8 cellular contexts compared by ENCODE assay signal in genomic region chr12:54988402-54989054, GRCh38. TPM values are rescaled to one million over a fixed set of nuclear protein-coding genes. Genes with fewer than 3 reads are reported as not detected.
DNase-seq lines count a peak whose midpoint lies in the region; ATAC-seq and FAIRE-seq lines count a peak whose summit lies in the region.

No MANE protein-coding gene starts in this region.

- H3K4me1 Mint-ChIP-seq in activated T-helper 2 cell treated with anti-CD3 and anti-CD28 coated beads, Interferon-gamma antibody, Interleukin-2, Interleukin-4, amounts not matched to agents 10 μg/mL and 5 μg/mL and 100 μg/mL, durations not matched to agents 14 hours and 24 hours and 36 hours (ENCODE audit: low read depth) = peaks cover 71% of the 10 kb centered on the region

- peaks cover 24% of the 10 kb centered on the region for H3K36me3 Mint-ChIP-seq in activated T-helper 2 cell treated with anti-CD3 and anti-CD28 coated beads, Interferon-gamma antibody, Interleukin-2, Interleukin-4, amounts not matched to agents 10 μg/mL and 5 μg/mL and 100 μg/mL, durations not matched to agents 14 hours and 24 hours and 36 hours (ENCODE audit: low read depth)

- H3K27ac Mint-ChIP-seq in activated T-helper 2 cell treated with anti-CD3 and anti-CD28 coated beads, Interferon-gamma antibody, Interleukin-2, Interleukin-4, amounts not matched to agents 10 μg/mL and 5 μg/mL and 100 μg/mL, durations not matched to agents 14 hours and 24 hours and 36 hours = peak overlapping the region; percentile 48

- DNase-seq in DMS153 treated with DMSO at 0.1 percent for 48 hours (lab: John Stamatoyannopoulos, UW; ENCODE audit: unreplicated experiment) (peak; percentile 22), kidney tubule cell (ENCODE audit: low spot score) (peak; percentile 10), urothelium cell line (ENCODE audit: low spot score) (peak; percentile 33), HPDE6-E6E7 (ENCODE audit: extremely low spot score) (no peak)
- no peak for DNase-seq in activated T-helper 2 cell treated with anti-CD3 and anti-CD28 coated beads, Interferon-gamma antibody, Interleukin-2, Interleukin-4, amounts not matched to agents 10 μg/mL and 5 μg/mL and 100 μg/mL, durations not matched to agents 14 hours and 24 hours and 36 hours (ENCODE audit: low spot score)
- DNase-seq in effector CD8-positive, alpha-beta T cell (lab: John Stamatoyannopoulos, UW) = no peak

- FAIRE-seq in urothelium cell line (lab: Jason Lieb, UNC) = no peak

- no peaks in the 10 kb centered on the region for H3K27me3 Mint-ChIP-seq in activated T-helper 2 cell treated with anti-CD3 and anti-CD28 coated beads, Interferon-gamma antibody, Interleukin-2, Interleukin-4, amounts not matched to agents 10 μg/mL and 5 μg/mL and 100 μg/mL, durations not matched to agents 14 hours and 24 hours and 36 hours (ENCODE audit: low read depth)

- peak; percentile 27 for ATAC-seq in HG03354 (IDR thresholded peaks at IDR 0.05; ENCODE audit: poor library complexity, severe bottlenecking, unreplicated experiment)
- ATAC-seq in HG03460 (IDR thresholded peaks at IDR 0.05; ENCODE audit: unreplicated experiment) = no peak

- peaks cover 7% of the 10 kb centered on the region for H3K9me3 Mint-ChIP-seq in activated T-helper 2 cell treated with anti-CD3 and anti-CD28 coated beads, Interferon-gamma antibody, Interleukin-2, Interleukin-4, amounts not matched to agents 10 μg/mL and 5 μg/mL and 100 μg/mL, durations not matched to agents 14 hours and 24 hours and 36 hours

- intact Hi-C loops in activated T-helper 2 cell treated with anti-CD3 and anti-CD28 coated beads, Interferon-gamma antibody, Interleukin-2, Interleukin-4, amounts not matched to agents 10 μg/mL and 5 μg/mL and 100 μg/mL, durations not matched to agents 14 hours and 24 hours and 36 hours (cut with micrococcal nuclease) = no loop called here

- no peak overlapping the region for H3K4me3 Mint-ChIP-seq in activated T-helper 2 cell treated with anti-CD3 and anti-CD28 coated beads, Interferon-gamma antibody, Interleukin-2, Interleukin-4, amounts not matched to agents 10 μg/mL and 5 μg/mL and 100 μg/mL, durations not matched to agents 14 hours and 24 hours and 36 hours (ENCODE audit: low read depth)

RNA-seq across cellular contexts. Expression of gene TESPA1, which starts 4.0 kb away (rescaled TPM):
- total RNA-seq in activated T-helper 2 cell treated with anti-CD3 and anti-CD28 coated beads, Interferon-gamma antibody, Interleukin-2, Interleukin-4, amounts not matched to agents 10 μg/mL and 5 μg/mL and 100 μg/mL, durations not matched to agents 14 hours and 24 hours and 36 hours = 179 and 186 TPM in 2 replicates

RNA-seq across cellular contexts. Expression of gene NEUROD4, which starts 31.2 kb away (rescaled TPM):
- not detected in 2 replicates for total RNA-seq in activated T-helper 2 cell treated with anti-CD3 and anti-CD28 coated beads, Interferon-gamma antibody, Interleukin-2, Interleukin-4, amounts not matched to agents 10 μg/mL and 5 μg/mL and 100 μg/mL, durations not matched to agents 14 hours and 24 hours and 36 hours

Comparison
In these comparisons a context has a peak if more than half of its experiments do, and no peak if none do; other contexts are left out.
1. DNase-seq: peak in DMS153 treated with DMSO at 0.1 percent for 48 hours (single experiment), kidney tubule cell (single experiment) and urothelium cell line (single experiment); none in activated T-helper 2 cell treated with anti-CD3 and anti-CD28 coated beads, Interferon-gamma antibody, Interleukin-2, Interleukin-4, amounts not matched to agents 10 μg/mL and 5 μg/mL and 100 μg/mL, durations not matched to agents 14 hours and 24 hours and 36 hours (single experiment), HPDE6-E6E7 (single experiment) and effector CD8-positive, alpha-beta T cell (single experiment).